ENCODE assay signal across 8 cellular contexts in the genomic region with DNA sequence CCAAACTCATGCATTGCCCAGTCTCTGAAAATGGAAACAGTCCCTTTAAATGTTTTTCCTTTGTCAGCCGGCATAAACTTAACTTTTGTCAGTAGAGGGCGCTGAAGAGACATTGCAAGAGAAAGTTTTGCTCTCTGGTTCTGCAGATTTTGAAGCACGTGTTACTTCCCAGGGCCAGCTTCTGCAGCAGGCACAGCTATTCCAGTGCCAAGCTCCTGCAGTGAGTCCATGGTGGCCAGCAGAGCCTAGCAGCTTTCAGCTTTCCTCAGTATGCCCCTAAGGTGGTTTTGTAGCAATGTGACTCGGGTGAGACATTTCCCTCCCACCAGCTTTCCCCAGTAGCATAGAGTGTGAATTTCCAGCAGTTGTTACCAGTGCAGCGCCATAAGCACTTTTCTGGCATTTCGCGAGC. TPM values are rescaled to one million over a fixed set of nuclear protein-coding genes. Genes with fewer than 3 reads are reported as not detected.
DNase-seq lines count a peak whose midpoint lies in the region; ATAC-seq and TF ChIP-seq lines count a peak whose summit lies in the region.

No MANE protein-coding gene starts in this region.

- intact Hi-C loops in PC-9 (cut with micrococcal nuclease; ENCODE audit: unreplicated experiment) = loop anchor here (1.0 kb wide), 1 partner anchor 59 kb away; no protein-coding TSS in a partner anchor

- no peaks in the 10 kb centered on the region for H3K9me2 ChIP-seq in PC-9 (ENCODE audit: insufficient read depth)

- no peak overlapping the region for H3K27ac ChIP-seq in PC-9
- H3K27ac ChIP-seq in neutrophil = no peak overlapping the region
- no peak overlapping the region for H3K27ac ChIP-seq in upper lobe of left lung

- TF ChIP-seq CTCF in PC-9 (conservative IDR thresholded peaks at IDR 0.05) = peak; percentile 83
- peak; percentile 88 for TF ChIP-seq CTCF in fibroblast of the aortic adventitia (IDR thresholded peaks at IDR 0.05; ENCODE audit: insufficient read depth, low read length)
- TF ChIP-seq CTCF in neutrophil (IDR thresholded peaks at IDR 0.05) = peak; percentile 48
- peak; percentile 66 to 82 (median 72) for TF ChIP-seq CTCF in upper lobe of left lung (IDR thresholded peaks at IDR 0.05)

- H3K27me3 Mint-ChIP-seq in activated T-cell treated with anti-CD3 and anti-CD28 coated beads, Interleukin-2, amount 50 U/mL, for 4 hours (ENCODE audit: low read depth) = no peaks in the 10 kb centered on the region

- H3K9me3 Mint-ChIP-seq in activated T-cell treated with anti-CD3 and anti-CD28 coated beads, Interleukin-2, amount 50 U/mL, for 4 hours = no peaks in the 10 kb centered on the region

- CTCF ChIA-PET in PC-9 (lab: Charles Lee) = interaction anchor here (0.5 kb wide), 1 partner anchor 488 kb away, joined by 6 read pairs; no protein-coding TSS in a partner anchor

- WGBS in upper lobe of left lung, 2 donors = 34 to 37% methylated on average over 7 of the region's 7 CpGs

- H3K79me2 ChIP-seq in PC-9 (ENCODE audit: low read depth) = no peaks in the 10 kb centered on the region

- H3K4me2 ChIP-seq in PC-9 = peak overlapping the region; percentile 1; the same call in 1 of the 2 replicates

- no peak overlapping the region for H3K4me3 Mint-ChIP-seq in activated T-cell treated with anti-CD3 and anti-CD28 coated beads, Interleukin-2, amount 50 U/mL, for 4 hours

- H3K4me1 Mint-ChIP-seq in activated T-cell treated with anti-CD3 and anti-CD28 coated beads, Interleukin-2, amount 50 U/mL, for 4 hours (ENCODE audit: low read depth) = peaks cover 39% of the 10 kb centered on the region

- H3K4me1 ChIP-seq in PC-9 (replicated peaks; ENCODE audit: insufficient read depth) (peaks cover 13% of the 10 kb centered on the region), neutrophil (ENCODE audit: control insufficient read depth in 1 of 2, insufficient read depth in 1 of 2, low read depth in 1 of 2, low read length in 1 of 2) (peaks cover 16 to 32% of the 10 kb centered on the region in 2 experiments), upper lobe of left lung (peaks cover 7 to 35% (median 11%) of the 10 kb centered on the region in 4 donors)

- peaks cover 14% of the 10 kb centered on the region; the same call in 1 of the 2 replicates for H3F3A ChIP-seq in PC-9 (ENCODE audit: insufficient read depth, low read depth)

- H3K27me3 ChIP-seq in PC-9 (ENCODE audit: insufficient read depth, low read depth) (no peaks in the 10 kb centered on the region), neutrophil (no peaks in the 10 kb centered on the region), upper lobe of left lung (no peaks in the 10 kb centered on the region)

- peak; percentile 93 for DNase-seq in DMS53 treated with DMSO at 0.1 percent for 48 hours (lab: John Stamatoyannopoulos, UW; ENCODE audit: unreplicated experiment)
- peak; percentile 16 for DNase-seq in HuH-7.5 (ENCODE audit: low spot score)
- DNase-seq in PC-9 = peak; percentile 31 to 53
- peak; percentile 25 for DNase-seq in activated T-cell treated with anti-CD3 and anti-CD28 coated beads, Interleukin-2, amount 50 U/mL, for 4 hours
- DNase-seq in fibroblast of the aortic adventitia (ENCODE audit: low read depth) = peak; percentile 94
- peak in 1 of 2 donors; percentile 63 for DNase-seq in upper lobe of left lung

- no peaks in the 10 kb centered on the region for H3K36me3 Mint-ChIP-seq in activated T-cell treated with anti-CD3 and anti-CD28 coated beads, Interleukin-2, amount 50 U/mL, for 4 hours (ENCODE audit: insufficient read depth)

- no peak for TF ChIP-seq POLR2A in upper lobe of left lung (IDR thresholded peaks at IDR 0.05)

- H3K36me3 ChIP-seq in PC-9 (ENCODE audit: low read depth) = no peaks in the 10 kb centered on the region
- H3K36me3 ChIP-seq in neutrophil = no peaks in the 10 kb centered on the region
- no peaks in the 10 kb centered on the region for H3K36me3 ChIP-seq in upper lobe of left lung

- H4K20me1 ChIP-seq in PC-9 (ENCODE audit: insufficient read depth) = no peaks in the 10 kb centered on the region

- BruUV-seq in PC-9 (replicated peaks; lab: Mats Ljungman, UMichigan) = no TSS peak

- no peak overlapping the region for H2AFZ ChIP-seq in PC-9

- peak; percentile 71 for ATAC-seq in GM21526 (IDR thresholded peaks at IDR 0.05; ENCODE audit: low FRiP score, unreplicated experiment)
- ATAC-seq in activated T-cell treated with anti-CD3 and anti-CD28 coated beads, Interleukin-2, amount 50 U/mL, for 4 hours = peak; percentile 52 to 57
- ATAC-seq in upper lobe of left lung (ENCODE audit: low FRiP score in 2 of 2) = peak; percentile 85 to 91

- POLR2A ChIA-PET in PC-9 (lab: Charles Lee; ENCODE audit: unreplicated experiment) = no interaction called here

- H3K9me3 ChIP-seq in PC-9 (ENCODE audit: insufficient read depth, low read depth) (no peaks in the 10 kb centered on the region), neutrophil (no peaks in the 10 kb centered on the region), upper lobe of left lung (no peaks in the 10 kb centered on the region)

- no peak for TF ChIP-seq EP300 in upper lobe of left lung (IDR thresholded peaks at IDR 0.05)

- H3K4me3 ChIP-seq in PC-9 (no peak overlapping the region), fibroblast of the aortic adventitia (ENCODE audit: low read depth, low read length) (no peak overlapping the region), neutrophil (ENCODE audit: low read depth in 1 of 2, low read length in 1 of 2) (no peak overlapping the region), upper lobe of left lung (no peak overlapping the region)

RNA-seq across cellular contexts. Expression of gene IFI44L, which starts 2.6 kb away (rescaled TPM):
- 0.40 and 0.70 TPM in 2 replicates for total RNA-seq in PC-9 (2021)
- total RNA-seq in activated T-cell treated with anti-CD3 and anti-CD28 coated beads, Interleukin-2, amount 50 U/mL, for 4 hours = 1 to 10 TPM; 2.2 to 7.5 (median 2.7) TPM
- total RNA-seq in fibroblast of the aortic adventitia (ENCODE audit: low replicate concordance) = 17.7 and 48.7 TPM in 2 replicates
- 10 to 100 TPM in 4 of 6 donors, 1 to 10 TPM in 2; 6.1 to 29.3 (median 18.3) TPM for total RNA-seq in upper lobe of left lung

RNA-seq across cellular contexts. Expression of gene IFI44, which starts 32.0 kb away (rescaled TPM):
- total RNA-seq in PC-9 (2021) (4.3 and 4.8 TPM in 2 replicates), fibroblast of the aortic adventitia (ENCODE audit: low replicate concordance) (14.2 and 66.6 TPM in 2 replicates), upper lobe of left lung (10 to 100 TPM; 18.8 to 60.8 (median 37.2) TPM)
- total RNA-seq in activated T-cell treated with anti-CD3 and anti-CD28 coated beads, Interleukin-2, amount 50 U/mL, for 4 hours = 10 to 100 TPM in 1 of 3 donors, 1 to 10 TPM in 2; 4.4 to 16.6 (median 7.2) TPM
